In genomic region chr3:56410576-56410975, GRCh38 we compare ENCODE assay signal across 27 cellular contexts. TPM values are rescaled to one million over a fixed set of nuclear protein-coding genes. Genes with fewer than 3 reads are reported as not detected.
"Had no signal": no experiment of that assay in that cellular context is flagged by ENCODE, and none has a peak within 500 bp of the region (broad histone marks: within the 10 kb centered on the region; RNA-seq: fewer than 3 reads in every experiment).

No MANE protein-coding gene starts in this region.

- H3K4me3 Mint-ChIP-seq: naive thymus-derived CD4-positive, alpha-beta T cell; natural killer cell treated with Interleukin-12 subunit alpha and Interleukin-12 subunit beta and Interleukin-15 and Interleukin-18, amount 100 ng/mL, for 72 hours; stimulated activated naive B cell treated with anti-CD40 and anti-IgM and Interleukin-4, amounts not matched to agents 10 μg/mL and 1 μg/mL and 100 μg/mL, for 72 hours had no signal

- H3K4me1 ChIP-seq: left lung, lower lobe of right lung, pancreas, prostate gland, stomach, testis, thyroid gland, transverse colon, upper lobe of left lung, vagina had no signal

- H3K36me3 Mint-ChIP-seq: naive thymus-derived CD4-positive, alpha-beta T cell; natural killer cell treated with Interleukin-12 subunit alpha and Interleukin-12 subunit beta and Interleukin-15 and Interleukin-18, amount 100 ng/mL, for 72 hours; stimulated activated naive B cell treated with anti-CD40 and anti-IgM and Interleukin-4, amounts not matched to agents 10 μg/mL and 1 μg/mL and 100 μg/mL, for 72 hours had no signal

- DNase-seq: left colon; left lung; lower lobe of right lung; mammary epithelial cell; midbrain; mucosa of descending colon; naive thymus-derived CD4-positive, alpha-beta T cell; pancreas; retina; right cardiac atrium; stimulated activated CD4-positive, alpha-beta T cell treated with anti-CD3 and anti-CD28 coated beads, Interleukin-12 subunit alpha, Interleukin-12 subunit beta, amount 100 ng/mL, for 4 hours; stimulated activated CD4-positive, alpha-beta T cell treated with anti-CD3 and anti-CD28 coated beads, Interleukin-15, amount 100 ng/mL, for 24 hours; stimulated activated CD4-positive, alpha-beta T cell treated with anti-CD3 and anti-CD28 coated beads, Interleukin-2, amount 100 ng/mL, for 24 hours; stimulated activated CD4-positive, alpha-beta T cell treated with anti-CD3 and anti-CD28 coated beads, Interleukin-4, amount 100 ng/mL, for 1 hour; stimulated activated naive B cell treated with anti-CD40 and anti-IgM and Interleukin-4, amounts not matched to agents 10 μg/mL and 1 μg/mL and 100 μg/mL, for 72 hours; stimulated activated naive CD8-positive, alpha-beta T cell treated with anti-CD3 and anti-CD28 coated beads, Interleukin-15, Interleukin-2, amounts not matched to agents 100 U/mL and 50 U/mL, for 24 hours; stomach; testis; thyroid gland; transverse colon; upper lobe of left lung had no signal

- H3K4me1 Mint-ChIP-seq: naive thymus-derived CD4-positive, alpha-beta T cell; stimulated activated naive B cell treated with anti-CD40 and anti-IgM and Interleukin-4, amounts not matched to agents 10 μg/mL and 1 μg/mL and 100 μg/mL, for 72 hours had no signal

- ATAC-seq: left colon; left lung; lower lobe of right lung; mucosa of descending colon; naive thymus-derived CD4-positive, alpha-beta T cell; natural killer cell treated with Interleukin-12 subunit alpha and Interleukin-12 subunit beta and Interleukin-15 and Interleukin-18, amount 100 ng/mL, for 72 hours; pancreas; right cardiac atrium; sciatic nerve; stimulated activated naive B cell treated with anti-CD40 and anti-IgM and Interleukin-4, amounts not matched to agents 10 μg/mL and 1 μg/mL and 100 μg/mL, for 72 hours; stimulated activated naive CD8-positive, alpha-beta T cell treated with anti-CD3 and anti-CD28 coated beads, Interleukin-15, Interleukin-2, amounts not matched to agents 100 U/mL and 50 U/mL, for 24 hours had no signal

- H3K27me3 ChIP-seq: left lung, pancreas, stomach, testis, thyroid gland, transverse colon, upper lobe of left lung, vagina had no signal

- H3K9me3 Mint-ChIP-seq: natural killer cell treated with Interleukin-12 subunit alpha and Interleukin-12 subunit beta and Interleukin-15 and Interleukin-18, amount 100 ng/mL, for 72 hours; stimulated activated naive B cell treated with anti-CD40 and anti-IgM and Interleukin-4, amounts not matched to agents 10 μg/mL and 1 μg/mL and 100 μg/mL, for 72 hours had no signal

- H3K9me3 ChIP-seq: left lung, lower lobe of right lung, mucosa of descending colon, pancreas, prostate gland, stomach, testis, thyroid gland, transverse colon, upper lobe of left lung, vagina had no signal

- H3K27ac Mint-ChIP-seq: naive thymus-derived CD4-positive, alpha-beta T cell; natural killer cell treated with Interleukin-12 subunit alpha and Interleukin-12 subunit beta and Interleukin-15 and Interleukin-18, amount 100 ng/mL, for 72 hours; stimulated activated naive B cell treated with anti-CD40 and anti-IgM and Interleukin-4, amounts not matched to agents 10 μg/mL and 1 μg/mL and 100 μg/mL, for 72 hours had no signal

- H3K4me3 ChIP-seq: left lung, lower lobe of right lung, mucosa of descending colon, pancreas, prostate gland, skin epidermis, stomach, testis, thyroid gland, transverse colon, upper lobe of left lung, vagina had no signal

- H3K36me3 ChIP-seq: left lung, lower lobe of right lung, pancreas, prostate gland, stomach, thyroid gland, transverse colon, upper lobe of left lung, vagina had no signal

- H3K27ac ChIP-seq: left lung, lower lobe of right lung, pancreas, prostate gland, skin epidermis, stomach, testis, thyroid gland, transverse colon, upper lobe of left lung, vagina had no signal

RNA-seq across cellular contexts. Expression of gene ERC2, which starts 57.7 kb away (rescaled TPM):
- total RNA-seq: naive thymus-derived CD4-positive, alpha-beta T cell had no signal
- polyA plus RNA-seq: liver; naive thymus-derived CD4-positive, alpha-beta T cell had no signal
